13 cellular contexts compared by ENCODE assay signal in genomic region chr12:110249716-110250225, GRCh38. TPM values are rescaled to one million over a fixed set of nuclear protein-coding genes. Genes with fewer than 3 reads are reported as not detected.
A peak's percentile ranks its signal among the peaks of the same experiment; 100 is the strongest.
DNase-seq lines count a peak whose midpoint lies in the region; ATAC-seq, FAIRE-seq and TF ChIP-seq lines count a peak whose summit lies in the region.
"Had no signal": no experiment of that assay in that cellular context is flagged by ENCODE, and none has a peak within 500 bp of the region (broad histone marks: within the 10 kb centered on the region; RNA-seq: fewer than 3 reads in every experiment).

No MANE protein-coding gene starts in this region.

- H3K4me3 Mint-ChIP-seq in activated T-helper 1 cell treated with anti-CD3 and anti-CD28 coated beads, Interleukin-12 subunit alpha, Interleukin-12 subunit beta, Interleukin-2, Interleukin-4 antibody, amounts not matched to agents 30 ng/mL and 10 ng/mL and 1 ng/mL, durations not matched to agents 14 hours and 24 hours and 36 hours = no peak overlapping the region
- no peak overlapping the region for H3K4me3 Mint-ChIP-seq in T-cell
- H3K4me3 Mint-ChIP-seq: activated naive CD4-positive, alpha-beta T cell treated with anti-CD3 and anti-CD28 coated beads, Interleukin-2, amount 10 ng/mL, durations not matched to agents 7 days and 5 days had no signal

- H3K9ac ChIP-seq in kidney (ENCODE audit: low read length in 2 of 2) = peak overlapping the region in 1 of 2 donors; percentile 3

- no peaks in the 10 kb centered on the region for H3K27me3 Mint-ChIP-seq in activated T-helper 1 cell treated with anti-CD3 and anti-CD28 coated beads, Interleukin-12 subunit alpha, Interleukin-12 subunit beta, Interleukin-2, Interleukin-4 antibody, amounts not matched to agents 30 ng/mL and 10 ng/mL and 1 ng/mL, durations not matched to agents 14 hours and 24 hours and 36 hours (ENCODE audit: insufficient read depth)
- H3K27me3 Mint-ChIP-seq in T-cell = no peaks in the 10 kb centered on the region
- H3K27me3 Mint-ChIP-seq: IgD-negative memory B cell had no signal

- H3K4me1 ChIP-seq in ascending aorta = peaks cover 26 to 34% of the 10 kb centered on the region in 2 donors
- H3K4me1 ChIP-seq in kidney (ENCODE audit: control insufficient read depth in 1 of 2, insufficient read depth in 1 of 2, low read depth in 1 of 2, low read length in 2 of 2) = peaks cover 47 to 62% of the 10 kb centered on the region in 2 donors
- peaks cover 0 to 45% (median 33%) of the 10 kb centered on the region in 4 donors for H3K4me1 ChIP-seq in sigmoid colon

- no peaks in the 10 kb centered on the region for H3K9me3 Mint-ChIP-seq in activated T-helper 1 cell treated with anti-CD3 and anti-CD28 coated beads, Interleukin-12 subunit alpha, Interleukin-12 subunit beta, Interleukin-2, Interleukin-4 antibody, amounts not matched to agents 30 ng/mL and 10 ng/mL and 1 ng/mL, durations not matched to agents 14 hours and 24 hours and 36 hours
- H3K9me3 Mint-ChIP-seq in T-cell = no peaks in the 10 kb centered on the region
- H3K9me3 Mint-ChIP-seq: activated naive CD4-positive, alpha-beta T cell treated with anti-CD3 and anti-CD28 coated beads, Interleukin-2, amount 10 ng/mL, durations not matched to agents 7 days and 5 days; IgD-negative memory B cell had no signal

- H3K36me3 Mint-ChIP-seq in activated T-helper 1 cell treated with anti-CD3 and anti-CD28 coated beads, Interleukin-12 subunit alpha, Interleukin-12 subunit beta, Interleukin-2, Interleukin-4 antibody, amounts not matched to agents 30 ng/mL and 10 ng/mL and 1 ng/mL, durations not matched to agents 14 hours and 24 hours and 36 hours (ENCODE audit: low read depth) = no peaks in the 10 kb centered on the region
- no peaks in the 10 kb centered on the region for H3K36me3 Mint-ChIP-seq in T-cell
- H3K36me3 Mint-ChIP-seq: activated naive CD4-positive, alpha-beta T cell treated with anti-CD3 and anti-CD28 coated beads, Interleukin-2, amount 10 ng/mL, durations not matched to agents 7 days and 5 days; IgD-negative memory B cell had no signal

- H3K27ac ChIP-seq in ascending aorta = peak overlapping the region; percentile 50 to 69
- peak overlapping the region; percentile 76 to 81 for H3K27ac ChIP-seq in kidney (ENCODE audit: low read depth in 2 of 2, low read length in 2 of 2)
- H3K27ac ChIP-seq in sigmoid colon = peak overlapping the region; percentile 39 to 80 (median 50)
- no peak overlapping the region for H3K27ac ChIP-seq in WERI-Rb-1

- H3K4me1 Mint-ChIP-seq in activated T-helper 1 cell treated with anti-CD3 and anti-CD28 coated beads, Interleukin-12 subunit alpha, Interleukin-12 subunit beta, Interleukin-2, Interleukin-4 antibody, amounts not matched to agents 30 ng/mL and 10 ng/mL and 1 ng/mL, durations not matched to agents 14 hours and 24 hours and 36 hours (ENCODE audit: low read depth) = no peaks in the 10 kb centered on the region
- H3K4me1 Mint-ChIP-seq in T-cell = no peaks in the 10 kb centered on the region
- H3K4me1 Mint-ChIP-seq: activated naive CD4-positive, alpha-beta T cell treated with anti-CD3 and anti-CD28 coated beads, Interleukin-2, amount 10 ng/mL, durations not matched to agents 7 days and 5 days had no signal

- H3K27me3 ChIP-seq in ascending aorta (no peaks in the 10 kb centered on the region), sigmoid colon (no peaks in the 10 kb centered on the region), WERI-Rb-1 (ENCODE audit: insufficient read depth, low read depth, severe bottlenecking) (no peaks in the 10 kb centered on the region)

- FAIRE-seq in kidney (lab: Jason Lieb, UNC) = no peak
- FAIRE-seq: TTC549 had no signal

- H3K4me3 ChIP-seq in ascending aorta (no peak overlapping the region), kidney (ENCODE audit: low read length in 2 of 2) (peak overlapping the region; percentile 16 to 23), sigmoid colon (no peak overlapping the region), WERI-Rb-1 (ENCODE audit: low read depth, low read length) (no peak overlapping the region)

- CTCF ChIA-PET in T-cell (lab: Charles Lee) = no interaction called here

- no peak for TF ChIP-seq EP300 in sigmoid colon (IDR thresholded peaks at IDR 0.05)

- 27 to 73% methylated on average over 7 of the region's 7 CpGs for WGBS in sigmoid colon, 2 donors

- no peak for TF ChIP-seq CTCF in ascending aorta (IDR thresholded peaks at IDR 0.05)
- no peak for TF ChIP-seq CTCF in kidney (IDR thresholded peaks at IDR 0.05; ENCODE audit: borderline replicate concordance, extremely low read depth, insufficient read depth)
- no peak for TF ChIP-seq CTCF in sigmoid colon (IDR thresholded peaks at IDR 0.05)
- TF ChIP-seq CTCF in WERI-Rb-1 (IDR thresholded peaks at IDR 0.05; ENCODE audit: low read depth, low read length) = no peak

- no peaks in the 10 kb centered on the region for H3K36me3 ChIP-seq in ascending aorta
- no peaks in the 10 kb centered on the region for H3K36me3 ChIP-seq in kidney (ENCODE audit: control insufficient read depth in 1 of 2, insufficient read depth in 2 of 2, low read length in 2 of 2)
- peaks cover 0 to 8% (median 0%) of the 10 kb centered on the region in 4 donors for H3K36me3 ChIP-seq in sigmoid colon
- H3K36me3 ChIP-seq in WERI-Rb-1 = no peaks in the 10 kb centered on the region

- POLR2A ChIA-PET in T-cell (lab: Charles Lee) = no interaction called here

- intact Hi-C loops in ascending aorta (cut with DNase I) = loop anchor here (2.0 kb wide), 1 partner anchor 31 kb away; the partner anchor contains the start of gene ATP2A2
- intact Hi-C loops in kidney (cut with DNase I) = no loop called here
- intact Hi-C loops in sigmoid colon (cut with DNase I) = no loop called here
- intact Hi-C loops in activated T-helper 1 cell treated with anti-CD3 and anti-CD28 coated beads, Interleukin-12 subunit alpha, Interleukin-12 subunit beta, Interleukin-2, Interleukin-4 antibody, amounts not matched to agents 30 ng/mL and 10 ng/mL and 1 ng/mL, durations not matched to agents 14 hours and 24 hours and 36 hours (cut with micrococcal nuclease) = no loop called here

- TF ChIP-seq POLR2A in sigmoid colon (IDR thresholded peaks at IDR 0.05) = peak in 1 of 2 donors; percentile 32

- peak in 1 of 2 donors; percentile 58 for DNase-seq in ascending aorta (ENCODE audit: low spot score in 2 of 2)
- DNase-seq in kidney = peak; percentile 82
- DNase-seq in sigmoid colon = no peak
- DNase-seq in activated T-helper 1 cell treated with anti-CD3 and anti-CD28 coated beads, Interleukin-12 subunit alpha, Interleukin-12 subunit beta, Interleukin-2, Interleukin-4 antibody, amounts not matched to agents 30 ng/mL and 10 ng/mL and 1 ng/mL, durations not matched to agents 14 hours and 24 hours and 36 hours (ENCODE audit: low spot score) = no peak
- DNase-seq in WERI-Rb-1 = no peak
- DNase-seq in T-cell = no peak
- DNase-seq: activated naive CD4-positive, alpha-beta T cell treated with anti-CD3 and anti-CD28 coated beads, Interleukin-2, amount 10 ng/mL, durations not matched to agents 7 days and 5 days; DMS 273 treated with DMSO at 0.1 percent for 48 hours; NCI-H345 had no signal

- H3K9me3 ChIP-seq in ascending aorta = no peaks in the 10 kb centered on the region
- no peaks in the 10 kb centered on the region for H3K9me3 ChIP-seq in kidney (ENCODE audit: control insufficient read depth in 1 of 2, low read length in 2 of 2)
- H3K9me3 ChIP-seq in sigmoid colon = no peaks in the 10 kb centered on the region
- peaks cover 4% of the 10 kb centered on the region for H3K9me3 ChIP-seq in WERI-Rb-1 (ENCODE audit: severe bottlenecking)

- ATAC-seq in GM18909 (IDR thresholded peaks at IDR 0.05; ENCODE audit: poor library complexity, unreplicated experiment) = peak; percentile 65
- no peak for ATAC-seq in GM21619 (IDR thresholded peaks at IDR 0.05; ENCODE audit: unreplicated experiment)
- ATAC-seq in T-cell (replicated peaks in 1 of 4) = no peak

- H3K27ac Mint-ChIP-seq in activated T-helper 1 cell treated with anti-CD3 and anti-CD28 coated beads, Interleukin-12 subunit alpha, Interleukin-12 subunit beta, Interleukin-2, Interleukin-4 antibody, amounts not matched to agents 30 ng/mL and 10 ng/mL and 1 ng/mL, durations not matched to agents 14 hours and 24 hours and 36 hours = no peak overlapping the region
- H3K27ac Mint-ChIP-seq in T-cell = no peak overlapping the region
- H3K27ac Mint-ChIP-seq: activated naive CD4-positive, alpha-beta T cell treated with anti-CD3 and anti-CD28 coated beads, Interleukin-2, amount 10 ng/mL, durations not matched to agents 7 days and 5 days; IgD-negative memory B cell had no signal

RNA-seq across cellular contexts. Expression of gene ATP2A2, which starts 31.3 kb away (rescaled TPM):
- total RNA-seq in ascending aorta (185 TPM), kidney (221 TPM), sigmoid colon (100 to 1,000 TPM in 2 of 4 donors, 10 to 100 TPM in 2; 79.5 to 121 (median 93.7) TPM), T-cell (10 to 100 TPM; 82.0 to 88.2 (median 82.8) TPM)
- polyA plus RNA-seq in kidney (ENCODE audit: insufficient read depth, low read depth, low replicate concordance) (37.2 TPM), sigmoid colon (100 to 1,000 TPM in 1 of 3 donors, 10 to 100 TPM in 2; 16.6 to 115 (median 16.8) TPM)
- 208 and 211 TPM in 2 replicates for total RNA-seq in activated T-helper 1 cell treated with anti-CD3 and anti-CD28 coated beads, Interleukin-12 subunit alpha, Interleukin-12 subunit beta, Interleukin-2, Interleukin-4 antibody, amounts not matched to agents 30 ng/mL and 10 ng/mL and 1 ng/mL, durations not matched to agents 14 hours and 24 hours and 36 hours

Comparison
In these comparisons a context has a peak if more than half of its experiments do, and no peak if none do; other contexts are left out.
1. H3K4me3 ChIP-seq: peak in kidney (2 of 2); none in ascending aorta (0 of 2), sigmoid colon (0 of 4) and WERI-Rb-1 (single experiment).